In the genomic region with DNA sequence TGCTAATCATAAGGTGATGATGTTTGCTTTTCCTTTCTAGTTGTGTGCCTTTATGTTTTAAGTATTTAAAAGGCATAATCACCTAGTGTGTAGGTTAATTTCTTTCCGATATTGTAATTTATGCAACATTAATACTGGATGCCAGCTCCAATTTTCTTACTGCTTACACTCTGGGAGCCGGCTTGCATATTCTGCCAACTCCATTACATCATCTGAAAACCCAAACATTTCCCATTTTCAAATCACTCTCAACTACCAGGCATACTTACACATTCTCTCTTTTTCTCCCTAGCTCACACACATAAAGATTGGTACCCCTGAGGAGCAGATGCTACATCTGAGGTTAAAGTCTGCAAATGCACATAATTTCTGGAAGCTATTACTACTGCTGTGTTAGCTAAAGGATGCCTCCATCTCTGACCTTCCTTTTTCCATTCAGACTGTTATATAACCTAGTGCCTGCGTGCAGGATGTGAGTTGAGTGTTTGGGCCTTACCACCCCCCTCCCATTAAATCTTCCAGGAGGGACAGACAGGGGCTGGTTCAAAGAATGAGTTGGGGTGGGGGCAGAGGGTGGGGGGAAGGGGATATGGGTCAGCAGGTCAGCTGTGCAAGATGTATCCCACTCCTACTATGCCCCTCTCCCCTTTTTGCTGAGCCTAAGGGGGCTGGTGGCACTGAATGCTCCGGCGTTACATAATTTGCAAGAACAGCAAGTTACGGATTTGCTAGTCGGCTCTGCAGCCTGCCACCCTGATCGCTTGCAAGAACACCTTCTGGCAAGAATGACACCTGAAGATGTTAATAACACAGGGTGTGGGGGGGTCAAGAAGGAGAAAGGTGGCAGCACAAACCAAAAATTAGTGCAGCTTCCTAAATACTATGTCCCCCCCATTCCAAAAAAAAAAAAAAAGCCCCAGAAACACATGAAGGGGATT, we compare ENCODE assay signal across 8 cellular contexts. TPM values are rescaled to one million over a fixed set of nuclear protein-coding genes. Genes with fewer than 3 reads are reported as not detected.
A peak's percentile ranks its signal among the peaks of the same experiment; 100 is the strongest.
DNase-seq lines count a peak whose midpoint lies in the region; ATAC-seq and TF ChIP-seq lines count a peak whose summit lies in the region.

No MANE protein-coding gene starts in this region.

- no peak overlapping the region for H3K56ac ChIP-seq in H9 (ENCODE audit: insufficient read length, low read depth, low read length)

- H3K18ac ChIP-seq in H9 (ENCODE audit: insufficient read length, low read depth, low read length) = no peak overlapping the region

- H4K91ac ChIP-seq in H9 (ENCODE audit: insufficient read length, low read depth, low read length) = no peak overlapping the region

- H2BK12ac ChIP-seq in H9 (ENCODE audit: insufficient read length, low read depth, low read length) = no peak overlapping the region

- no peaks in the 10 kb centered on the region for H3K9me3 ChIP-seq in H9 (ENCODE audit: control insufficient read depth, low read depth, low read length)
- H3K9me3 ChIP-seq in iPS-18a (ENCODE audit: control insufficient read depth, low read depth, low read length) = no peaks in the 10 kb centered on the region
- H3K9me3 ChIP-seq in skeletal muscle tissue (ENCODE audit: control insufficient read depth in 3 of 3, low read length in 3 of 3) = no peaks in the 10 kb centered on the region

- TF ChIP-seq CTCF in H9 (conservative IDR thresholded peaks at IDR 0.05) = no peak

- H3K14ac ChIP-seq in H9 (ENCODE audit: insufficient read depth, low read length) = no peak overlapping the region

- peaks cover 19% of the 10 kb centered on the region for H3K23me2 ChIP-seq in H9 (ENCODE audit: insufficient read length, low read depth, low read length, poor library complexity, severe bottlenecking)

- peak overlapping the region; percentile 51 for H3K4me2 ChIP-seq in H9 (ENCODE audit: insufficient read depth, insufficient read length, low read length)

- no peaks in the 10 kb centered on the region for H3K9me3 Mint-ChIP-seq in H9

- H2BK20ac ChIP-seq in H9 (ENCODE audit: low read depth, low read length, poor library complexity, severe bottlenecking) = no peak overlapping the region

- H3K4me3 Mint-ChIP-seq in H9 = peak overlapping the region; percentile 77 to 92

- H3K9ac ChIP-seq in H9 (ENCODE audit: extremely low read depth, insufficient read length, low read length) (no peak overlapping the region), iPS-18a (ENCODE audit: low read length) (peak overlapping the region; percentile 21), skeletal muscle tissue (ENCODE audit: low read depth in 1 of 3, low read length in 3 of 3) (peak overlapping the region; percentile 79 to 91 (median 80))

- H3K4me1 Mint-ChIP-seq in H9 = peaks cover 25 to 34% of the 10 kb centered on the region in 2 experiments

- no peak overlapping the region for H3K27ac Mint-ChIP-seq in H9

- H2BK5ac ChIP-seq in H9 (ENCODE audit: insufficient read length, low read length) = no peak overlapping the region

- H3K4me3 ChIP-seq in iPS-18a (ENCODE audit: low read length) = peak overlapping the region; percentile 70
- peak overlapping the region; percentile 69 to 83 (median 79) for H3K4me3 ChIP-seq in skeletal muscle tissue (ENCODE audit: low read length in 3 of 3)

- H3K27me3 Mint-ChIP-seq in H9 (ENCODE audit: low read depth) = peaks cover 50% of the 10 kb centered on the region

- H2AFZ ChIP-seq in H9 (ENCODE audit: low read length) = no peak overlapping the region

- no peak overlapping the region for H2BK120ac ChIP-seq in H9 (ENCODE audit: low read depth, low read length, poor library complexity, severe bottlenecking)

- no peak overlapping the region for H3K23ac ChIP-seq in H9 (ENCODE audit: insufficient read length, low read depth, low read length)

- H2AK5ac ChIP-seq in H9 (ENCODE audit: insufficient read length, low read length) = no peak overlapping the region

- no peaks in the 10 kb centered on the region for H3K79me1 ChIP-seq in H9 (ENCODE audit: insufficient read depth, low read depth, low read length, poor library complexity, severe bottlenecking)

- peaks cover 4% of the 10 kb centered on the region; the same call in 1 of the 2 replicates for H3K4me1 ChIP-seq in H9 (ENCODE audit: insufficient read depth, low read length)
- peaks cover 20% of the 10 kb centered on the region for H3K4me1 ChIP-seq in iPS-18a (ENCODE audit: control insufficient read depth, low read depth, low read length)
- peaks cover 8 to 21% (median 18%) of the 10 kb centered on the region in 3 donors for H3K4me1 ChIP-seq in skeletal muscle tissue (ENCODE audit: control insufficient read depth in 3 of 3, insufficient read depth in 3 of 3, low read length in 3 of 3)

- no peaks in the 10 kb centered on the region for H3K27me3 ChIP-seq in H9 (ENCODE audit: insufficient read depth, low read length)
- peaks cover 38% of the 10 kb centered on the region for H3K27me3 ChIP-seq in iPS-18a (ENCODE audit: control insufficient read depth, insufficient read depth, low read length)
- no peaks in the 10 kb centered on the region for H3K27me3 ChIP-seq in skeletal muscle tissue (ENCODE audit: control insufficient read depth in 3 of 3, insufficient read depth in 3 of 3, low read length in 3 of 3)

- H3T11ph ChIP-seq in H9 (ENCODE audit: low read length) = no peak overlapping the region

- DNase-seq in H9 (no peak), NCI-H2107 (lab: John Stamatoyannopoulos, UW) (no peak), DMS79 (lab: John Stamatoyannopoulos, UW) (no peak)

- H4K20me1 ChIP-seq in H9 (ENCODE audit: control insufficient read depth, insufficient read depth, insufficient read length) = no peaks in the 10 kb centered on the region

- H2BK15ac ChIP-seq in H9 (ENCODE audit: low read depth, low read length) = no peak overlapping the region

- ATAC-seq in GM18873 (IDR thresholded peaks at IDR 0.05; ENCODE audit: low FRiP score, unreplicated experiment) (no peak), GM21619 (IDR thresholded peaks at IDR 0.05; ENCODE audit: unreplicated experiment) (no peak)

- no peaks in the 10 kb centered on the region; a peak in 1 of 7 replicates for H3K36me3 Mint-ChIP-seq in H9 (ENCODE audit: insufficient read depth in 1 of 3, low read depth in 3 of 3)

- H3K79me2 ChIP-seq in H9 (ENCODE audit: insufficient read depth, low read length) = no peaks in the 10 kb centered on the region

- no peak overlapping the region for H4K8ac ChIP-seq in H9 (replicated peaks; ENCODE audit: insufficient read length, low read depth, low read length)

- H3K27ac ChIP-seq in H9 (ENCODE audit: insufficient read length, low read depth, low read length) (no peak overlapping the region), angular gyrus (ENCODE audit: low read depth, low read length) (peak overlapping the region; percentile 84), iPS-18a (ENCODE audit: low read length) (no peak overlapping the region), skeletal muscle tissue (ENCODE audit: low read depth, low read length) (peak overlapping the region; percentile 77)

- H3K4ac ChIP-seq in H9 (ENCODE audit: low read depth, low read length) = no peak overlapping the region

- WGBS in H9 (ENCODE audit: extremely low coverage, insufficient read length, low lambda C conversion rate) = no CpG with 5 or more reads among the region's 8 CpGs

- H4K5ac ChIP-seq in H9 (ENCODE audit: insufficient read length, low read depth, low read length) = no peak overlapping the region

- no peaks in the 10 kb centered on the region for H3K36me3 ChIP-seq in iPS-18a (ENCODE audit: control insufficient read depth, low read depth, low read length)
- H3K36me3 ChIP-seq in skeletal muscle tissue (ENCODE audit: control insufficient read depth in 3 of 3, insufficient read depth in 3 of 3, low read length in 3 of 3) = no peaks in the 10 kb centered on the region

RNA-seq across cellular contexts. Expression of gene RORA, which starts 2.5 kb away (rescaled TPM):
- 3.1 and 3.9 TPM in 2 replicates for total RNA-seq in H9 (2021)
- 27.1 TPM for total RNA-seq in skeletal muscle tissue

Comparison
In these comparisons a context has a peak if more than half of its experiments do, and no peak if none do; other contexts are left out.
1. H3K27ac ChIP-seq: peak in angular gyrus (single experiment) and skeletal muscle tissue (single experiment); none in H9 (single experiment) and iPS-18a (single experiment).